11 cellular contexts compared by ENCODE assay signal in the genomic region with DNA sequence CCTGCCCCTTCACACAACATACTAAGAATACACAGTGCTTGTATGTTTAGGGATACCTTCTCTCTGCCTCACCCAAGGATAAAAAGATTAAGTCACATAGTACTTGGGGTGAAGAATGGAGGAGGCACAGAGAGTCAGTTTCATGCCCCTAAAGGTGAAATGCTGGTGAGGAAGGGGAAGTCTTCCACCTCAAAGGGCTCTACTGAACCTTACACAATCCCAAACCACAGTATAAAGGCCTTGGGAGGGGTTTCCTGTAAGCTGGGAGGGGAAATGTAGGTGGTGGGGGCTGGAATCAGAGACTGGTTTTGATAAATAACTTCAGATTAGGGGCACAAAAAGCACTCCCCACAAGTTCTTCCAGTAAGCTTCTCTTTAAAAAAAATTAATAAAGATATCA. TPM values are rescaled to one million over a fixed set of nuclear protein-coding genes. Genes with fewer than 3 reads are reported as not detected.
DNase-seq lines count a peak whose midpoint lies in the region; ATAC-seq and TF ChIP-seq lines count a peak whose summit lies in the region.
"Had no signal": no experiment of that assay in that cellular context is flagged by ENCODE, and none has a peak within 500 bp of the region (broad histone marks: within the 10 kb centered on the region; RNA-seq: fewer than 3 reads in every experiment).

No MANE protein-coding gene starts in this region.

- H3K4me2 ChIP-seq in parathyroid adenoma (ENCODE audit: low read length) = peak overlapping the region; percentile 13

- H3K4me1 Mint-ChIP-seq in CD8-positive, alpha-beta memory T cell = peaks cover 37 to 61% (median 53%) of the 10 kb centered on the region in 3 donors
- peaks cover 65% of the 10 kb centered on the region for H3K4me1 Mint-ChIP-seq in brain

- DNase-seq in CD8-positive, alpha-beta memory T cell = peak in 1 of 5 donors; percentile 44
- DNase-seq in MV-4-11 (lab: John Stamatoyannopoulos, UW) = peak; percentile 48
- no peak for DNase-seq in DMS53 treated with DMSO at 0.1 percent for 48 hours (lab: John Stamatoyannopoulos, UW; ENCODE audit: unreplicated experiment)
- no peak for DNase-seq in DMS114 treated with DMSO at 0.1 percent for 48 hours (lab: John Stamatoyannopoulos, UW; ENCODE audit: unreplicated experiment)
- no peak for DNase-seq in A172 (ENCODE audit: low spot score)
- DNase-seq: H9, NCI-H82 had no signal

- peaks cover 26% of the 10 kb centered on the region for H3K36me3 ChIP-seq in CD8-positive, alpha-beta memory T cell (ENCODE audit: insufficient read depth, low read length)
- no peaks in the 10 kb centered on the region for H3K36me3 ChIP-seq in parathyroid adenoma (ENCODE audit: control insufficient read depth, insufficient read depth, low read length)

- H3K27me3 ChIP-seq in CD8-positive, alpha-beta memory T cell (ENCODE audit: insufficient read depth, low read length, poor library complexity, severe bottlenecking) = no peaks in the 10 kb centered on the region
- no peaks in the 10 kb centered on the region for H3K27me3 ChIP-seq in parathyroid adenoma (ENCODE audit: control insufficient read depth, insufficient read depth, low read length)

- CTCF ChIA-PET in CD8-positive, alpha-beta memory T cell (lab: Charles Lee) = interaction anchor here (1.3 kb wide), 1 partner anchor 24 kb away, joined by 5 read pairs; no protein-coding TSS in a partner anchor

- POLR2A ChIA-PET in CD8-positive, alpha-beta memory T cell (lab: Charles Lee) = interaction anchor here (1.0 kb wide), 1 partner anchor 27 kb away, joined by 3 read pairs; no protein-coding TSS in a partner anchor

- H3K27ac Mint-ChIP-seq in CD8-positive, alpha-beta memory T cell = peak overlapping the region; percentile 20 to 81 (median 60)
- peak overlapping the region in 4 of 5 experiments; percentile 46 to 89 (median 67) for H3K27ac Mint-ChIP-seq in brain

- peak overlapping the region in 6 of 7 donors; percentile 8 to 71 (median 47) for H3K4me3 Mint-ChIP-seq in CD8-positive, alpha-beta memory T cell
- peak overlapping the region; percentile 52 to 79 (median 67) for H3K4me3 Mint-ChIP-seq in brain
- H3K4me3 Mint-ChIP-seq: H9 had no signal

- no peaks in the 10 kb centered on the region for H3K9me3 Mint-ChIP-seq in CD8-positive, alpha-beta memory T cell
- H3K9me3 Mint-ChIP-seq in brain = peaks cover 0 to 5% (median 0%) of the 10 kb centered on the region in 5 experiments
- H3K9me3 Mint-ChIP-seq: H9 had no signal

- peaks cover 77% of the 10 kb centered on the region for H3K4me1 ChIP-seq in CD8-positive, alpha-beta memory T cell (ENCODE audit: insufficient read depth, low read length)
- peaks cover 11% of the 10 kb centered on the region for H3K4me1 ChIP-seq in parathyroid adenoma

- no peak overlapping the region for H2AFZ ChIP-seq in parathyroid adenoma

- peaks cover 0 to 3% (median 0%) of the 10 kb centered on the region in 3 donors for H3K36me3 Mint-ChIP-seq in CD8-positive, alpha-beta memory T cell
- peaks cover 14% of the 10 kb centered on the region for H3K36me3 Mint-ChIP-seq in brain

- H3K4me3 ChIP-seq in CD8-positive, alpha-beta memory T cell (ENCODE audit: low read length) = peak overlapping the region; percentile 17
- H3K4me3 ChIP-seq in parathyroid adenoma (ENCODE audit: low read depth, low read length) = peak overlapping the region; percentile 23

- TF ChIP-seq CTCF in brain (conservative IDR thresholded peaks at IDR 0.05) (no peak), parathyroid adenoma (IDR thresholded peaks at IDR 0.05) (no peak)

- H3K27ac ChIP-seq in CD8-positive, alpha-beta memory T cell (ENCODE audit: low read depth, low read length) = no peak overlapping the region
- no peak overlapping the region for H3K27ac ChIP-seq in parathyroid adenoma

- ATAC-seq in GM18519 (IDR thresholded peaks at IDR 0.05; ENCODE audit: low FRiP score, unreplicated experiment) = no peak

- H3K9me3 ChIP-seq in CD8-positive, alpha-beta memory T cell (ENCODE audit: low read length) = no peaks in the 10 kb centered on the region
- no peaks in the 10 kb centered on the region for H3K9me3 ChIP-seq in parathyroid adenoma (ENCODE audit: control insufficient read depth, low read length)

- no peak overlapping the region for H3K9ac ChIP-seq in parathyroid adenoma

- peaks cover 5% of the 10 kb centered on the region for H3K79me2 ChIP-seq in parathyroid adenoma

- peaks cover 2 to 8% of the 10 kb centered on the region in 2 donors for H3K27me3 Mint-ChIP-seq in CD8-positive, alpha-beta memory T cell
- H3K27me3 Mint-ChIP-seq in brain = peaks cover 2% of the 10 kb centered on the region

RNA-seq across cellular contexts. Expression of gene MINDY1, which starts 3.5 kb away (rescaled TPM):
- 1 to 10 TPM; 5.7 to 6.3 TPM for total RNA-seq in CD8-positive, alpha-beta memory T cell
- polyA plus RNA-seq in CD8-positive, alpha-beta memory T cell = 1.8 TPM
- 58.6 TPM for polyA plus RNA-seq in brain (ENCODE audit: insufficient read depth, low read depth, low replicate concordance)
- 9.3 and 10.6 TPM in 2 replicates for total RNA-seq in A172 (2014; rRNA removed; shearing (Covaris generic))

RNA-seq across cellular contexts. Expression of gene PRUNE1, which starts 5.1 kb away (rescaled TPM):
- 10 to 100 TPM; 14.6 to 16.8 TPM for total RNA-seq in CD8-positive, alpha-beta memory T cell
- 49.4 TPM for polyA plus RNA-seq in CD8-positive, alpha-beta memory T cell
- 46.6 TPM for polyA plus RNA-seq in brain (ENCODE audit: insufficient read depth, low read depth, low replicate concordance)
- total RNA-seq in A172 (2014; rRNA removed; shearing (Covaris generic)) = 18.8 and 19.0 TPM in 2 replicates

RNA-seq across cellular contexts. Expression of gene ANXA9, which starts 21.1 kb away (rescaled TPM):
- not detected for total RNA-seq in CD8-positive, alpha-beta memory T cell
- polyA plus RNA-seq in CD8-positive, alpha-beta memory T cell = not detected
- polyA plus RNA-seq in brain (ENCODE audit: insufficient read depth, low read depth, low replicate concordance) = 2.4 TPM
- total RNA-seq in A172 (2014; rRNA removed; shearing (Covaris generic)) = 18.2 and 20.6 TPM in 2 replicates
- total RNA-seq: Daoy had no signal

RNA-seq across cellular contexts. Expression of gene CERS2, which starts 28.5 kb away (rescaled TPM):
- 100 to 1,000 TPM; 224 to 232 TPM for total RNA-seq in CD8-positive, alpha-beta memory T cell
- polyA plus RNA-seq in CD8-positive, alpha-beta memory T cell = 167 TPM
- polyA plus RNA-seq in brain (ENCODE audit: insufficient read depth, low read depth, low replicate concordance) = 362 TPM
- total RNA-seq in A172 (2014; rRNA removed; shearing (Covaris generic)) = 376 and 393 TPM in 2 replicates

RNA-seq across cellular contexts. Expression of gene BNIPL, which starts 33.2 kb away (rescaled TPM):
- total RNA-seq in CD8-positive, alpha-beta memory T cell = 1 to 10 TPM in 1 of 2 experiments, under 1 TPM in 1; 0.75 to 1.3 TPM
- 0.08 TPM for polyA plus RNA-seq in CD8-positive, alpha-beta memory T cell
- 0.53 TPM for polyA plus RNA-seq in brain (ENCODE audit: insufficient read depth, low read depth, low replicate concordance)
- total RNA-seq in A172 (2014; rRNA removed; shearing (Covaris generic)) = 0.38 and 0.86 TPM in 2 replicates

Comparison
In these comparisons a context has a peak if more than half of its experiments do, and no peak if none do; other contexts are left out.
1. RNA of gene ANXA9, which starts 21.1 kb away (total RNA-seq): 18.2 to 20.6 TPM in A172; not detected in CD8-positive, alpha-beta memory T cell; every median in the first group is over 10 times any median in the second.